Comparison of ENCODE assay signal across 1 cellular context in genomic region chr21:35136586-35137254, GRCh38.
TF ChIP-seq lines count a peak whose summit lies in the region.

No MANE protein-coding gene starts in this region.

TF ChIP-seq in IMR-90, 13 proteins besides CTCF, POLR2A, EP300 and RAD21 (continued from another document):
- no peak for TF ChIP-seq ELK1 (IDR thresholded peaks at IDR 0.05; ENCODE audit: borderline replicate concordance, low read depth, low read length)
- no peak for TF ChIP-seq NFE2L2 (IDR thresholded peaks at IDR 0.05; ENCODE audit: low read depth, low read length)
- TF ChIP-seq BHLHE40 (IDR thresholded peaks at IDR 0.05; ENCODE audit: low read depth, low read length), result no peak
- TF ChIP-seq CHD1 (IDR thresholded peaks at IDR 0.05; ENCODE audit: low read depth, low read length), result no peak
